Comparison of ENCODE assay signal across 24 cellular contexts in the genomic region with DNA sequence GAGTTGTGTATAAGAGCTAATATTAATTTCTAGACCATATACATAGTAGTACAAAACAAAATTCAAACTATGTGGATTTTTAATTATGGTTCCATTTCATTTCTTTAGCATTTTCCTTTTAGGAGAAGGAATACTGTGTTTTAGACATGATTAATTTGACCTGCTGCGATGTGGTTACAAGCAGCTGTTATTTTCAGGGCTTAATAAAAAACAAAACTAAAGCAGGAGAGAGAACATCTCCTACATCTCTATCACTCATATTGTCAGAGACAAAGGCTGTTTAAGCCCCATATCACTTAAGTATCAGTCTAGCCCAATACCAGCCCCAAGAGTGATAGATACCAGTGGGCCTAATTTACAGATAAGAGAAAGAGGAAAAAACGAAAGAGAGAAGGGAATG. TPM values are rescaled to one million over a fixed set of nuclear protein-coding genes. Genes with fewer than 3 reads are reported as not detected.
"Had no signal": no experiment of that assay in that cellular context is flagged by ENCODE, and none has a peak within 500 bp of the region (broad histone marks: within the 10 kb centered on the region; RNA-seq: fewer than 3 reads in every experiment).

No MANE protein-coding gene starts in this region.

- H3K4me1 ChIP-seq: left lung, lower lobe of right lung, parathyroid adenoma, right lobe of liver, suprapubic skin, tibial nerve, uterus had no signal

- H3K4me3 ChIP-seq: heart left ventricle, left lung, lower lobe of right lung, right atrium auricular region, right lobe of liver, spleen, suprapubic skin, tibial nerve, uterus had no signal

- H3K9me3 ChIP-seq: heart left ventricle, left lung, lower lobe of right lung, right atrium auricular region, right lobe of liver, spleen, suprapubic skin, tibial nerve, uterus had no signal

- H3K27ac ChIP-seq: left lung, lower lobe of right lung, parathyroid adenoma, right lobe of liver, spleen, suprapubic skin, tibial nerve, uterus had no signal

- DNase-seq: heart left ventricle; hypothalamus; immature natural killer cell; kidney; left colon; left lung; lower lobe of right lung; mammary epithelial cell; mesenchymal stem cell; naive thymus-derived CD4-positive, alpha-beta T cell; nucleus accumbens; right lobe of liver; small intestine; spleen; stimulated activated CD4-positive, alpha-beta T cell treated with anti-CD3 and anti-CD28 coated beads, Interleukin-4, amount 100 ng/mL, for 24 hours; stimulated activated naive CD4-positive, alpha-beta T cell; uterus had no signal

- H3K36me3 ChIP-seq: heart left ventricle, left lung, lower lobe of right lung, right atrium auricular region, right lobe of liver, spleen, suprapubic skin, tibial nerve, uterus had no signal

- H3K27me3 ChIP-seq: right atrium auricular region, right lobe of liver, spleen, tibial nerve, uterus had no signal

- ATAC-seq: heart left ventricle; left colon; left lung; lower lobe of right lung; naive thymus-derived CD4-positive, alpha-beta T cell; natural killer cell treated with Interleukin-12 subunit alpha and Interleukin-12 subunit beta and Interleukin-15 and Interleukin-18, amount 100 ng/mL, for 72 hours; right lobe of liver; stimulated activated effector memory CD8-positive, alpha-beta T cell treated with anti-CD3 and anti-CD28 coated beads, Interleukin-12 subunit alpha, Interleukin-12 subunit beta, amount 100 ng/mL, for 72 hours had no signal

RNA-seq across cellular contexts. Expression of gene ILDR2, which starts 47.6 kb away (rescaled TPM):
- total RNA-seq: mammary epithelial cell, pulmonary artery endothelial cell had no signal
- polyA plus RNA-seq: naive thymus-derived CD4-positive, alpha-beta T cell had no signal
